In genomic region chr12:95006206-95006605, GRCh38 we compare ENCODE assay signal across 24 cellular contexts.
"Had no signal": no experiment of that assay in that cellular context is flagged by ENCODE, and none has a peak within 500 bp of the region (broad histone marks: within the 10 kb centered on the region; RNA-seq: fewer than 3 reads in every experiment).

No MANE protein-coding gene starts in this region.

- H3K9me3 ChIP-seq: adrenal gland had no signal

- H3K27ac Mint-ChIP-seq: activated CD8-positive, alpha-beta memory T cell treated with anti-CD3 and anti-CD28 coated beads, Interleukin-2, amount 10 ng/mL, durations not matched to agents 7 days and 5 days; activated T-cell treated with anti-CD3 and anti-CD28 coated beads, Interleukin-2, amount 50 U/mL, for 24 hours; activated T-helper 1 cell treated with anti-CD3 and anti-CD28 coated beads, Interleukin-12 subunit alpha, Interleukin-12 subunit beta, Interleukin-2, Interleukin-4 antibody, amounts not matched to agents 30 ng/mL and 10 ng/mL and 1 ng/mL, durations not matched to agents 14 hours and 24 hours and 36 hours; T-helper 1 cell treated with Interleukin-12 subunit alpha and Interleukin-12 subunit beta and Interleukin-4 antibody, amounts not matched to agents 30 μg/mL and 1 μg/mL, for 36 hours had no signal

- H3K27me3 ChIP-seq: adrenal gland, MG63 had no signal

- H3K36me3 ChIP-seq: MG63 had no signal

- H3K27me3 Mint-ChIP-seq: activated T-cell treated with anti-CD3 and anti-CD28 coated beads, Interleukin-2, amount 50 U/mL, for 24 hours had no signal

- H3K27ac ChIP-seq: adrenal gland had no signal

- DNase-seq: activated CD4-positive, alpha-beta T cell treated with anti-CD3 and anti-CD28 coated beads for 4 hours; activated CD4-positive, alpha-beta T cell treated with anti-CD3 and anti-CD28 coated beads, Interleukin-2, amount 50 U/mL, for 48 hours; activated CD8-positive, alpha-beta memory T cell treated with anti-CD3 and anti-CD28 coated beads, Interleukin-2, amount 10 ng/mL, durations not matched to agents 7 days and 5 days; activated effector memory CD4-positive, alpha-beta T cell treated with Interleukin-2 at 50 U/mL for 16 hours; activated naive CD4-positive, alpha-beta T cell treated with anti-CD3 and anti-CD28 coated beads, Interleukin-2, amount 50 U/mL, for 16 hours; activated T-cell treated with anti-CD3 and anti-CD28 coated beads, Interleukin-2, amount 50 U/mL, for 24 hours; adrenal gland; anterior cingulate cortex; cerebellar nuclear complex; MG63; MV-4-11; NCI-H1092 treated with DMSO at 0.1 percent for 48 hours; NCI-H1417 treated with DMSO at 0.1 percent for 48 hours; NCI-H1694; NCI-H2029; NCI-H2107; NCI-H2171 treated with DMSO at 0.1 percent for 48 hours; NCI-H226; NCI-H82; SIG-M5; SK-N-SH had no signal

- H3K4me3 ChIP-seq: adrenal gland, MG63 had no signal

- H3K4me3 Mint-ChIP-seq: activated CD8-positive, alpha-beta memory T cell treated with anti-CD3 and anti-CD28 coated beads, Interleukin-2, amount 10 ng/mL, durations not matched to agents 7 days and 5 days; activated T-cell treated with anti-CD3 and anti-CD28 coated beads, Interleukin-2, amount 50 U/mL, for 24 hours; activated T-helper 1 cell treated with anti-CD3 and anti-CD28 coated beads, Interleukin-12 subunit alpha, Interleukin-12 subunit beta, Interleukin-2, Interleukin-4 antibody, amounts not matched to agents 30 ng/mL and 10 ng/mL and 1 ng/mL, durations not matched to agents 14 hours and 24 hours and 36 hours; T-helper 1 cell treated with Interleukin-12 subunit alpha and Interleukin-12 subunit beta and Interleukin-4 antibody, amounts not matched to agents 30 μg/mL and 1 μg/mL, for 36 hours had no signal

- ATAC-seq: activated CD4-positive, CD25-positive, alpha-beta regulatory T cell treated with anti-CD3 and anti-CD28 coated beads, Interleukin-2, amount 50 U/mL, for 24 hours; activated CD8-positive, alpha-beta memory T cell treated with anti-CD3 and anti-CD28 coated beads, Interleukin-2, amount 10 ng/mL, durations not matched to agents 7 days and 5 days had no signal
